ENCODE assay signal across 1 cellular context in the genomic region with DNA sequence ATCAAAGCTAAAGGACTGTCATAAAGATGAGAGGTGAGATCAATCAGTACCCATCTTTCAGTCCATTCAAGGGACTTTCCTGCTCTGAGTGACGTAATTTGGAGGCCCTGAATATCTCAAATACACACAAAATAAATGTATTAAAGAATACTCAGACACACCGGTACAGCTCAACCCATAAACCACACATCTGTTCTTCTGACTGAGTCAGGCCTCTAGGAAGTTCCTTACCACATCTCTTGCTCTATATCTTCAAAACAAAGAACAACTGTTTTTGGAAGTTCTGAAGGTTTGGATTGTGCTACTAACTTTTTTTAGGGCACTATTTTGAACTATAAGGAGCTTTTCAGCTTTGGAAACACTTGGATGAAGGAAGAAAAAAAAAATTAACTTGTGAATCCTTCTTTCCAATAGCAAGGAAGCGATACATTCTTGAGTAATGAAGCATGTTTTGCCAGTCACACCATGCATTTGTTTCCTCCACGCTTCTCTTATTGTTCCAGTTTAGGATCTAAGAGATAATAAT.
TF ChIP-seq lines count a peak whose summit lies in the region.

No MANE protein-coding gene starts in this region.

TF ChIP-seq in GM12878, 131 proteins besides CTCF, POLR2A, EP300 and RAD21 (continued from another document):
- TF ChIP-seq CREM (IDR thresholded peaks at IDR 0.05; ENCODE audit: low read depth) (peak; percentile 18; the same call in 1 of the 2 replicates), JUNB (IDR thresholded peaks at IDR 0.05) (0 out of 2 replicates have a peak, but pooled peaks have one; percentile 31), ELK1 (IDR thresholded peaks at IDR 0.05; ENCODE audit: low read depth, low read length) (no peak), SUPT20H (IDR thresholded peaks at IDR 0.05; ENCODE audit: borderline replicate concordance, control insufficient read depth, low read depth, low read length) (no peak), DPF2 (IDR thresholded peaks at IDR 0.05) (no peak)
